36 cellular contexts compared by ENCODE assay signal in genomic region chr11:18075444-18075843, GRCh38. TPM values are rescaled to one million over a fixed set of nuclear protein-coding genes. Genes with fewer than 3 reads are reported as not detected.
"Had no signal": no experiment of that assay in that cellular context is flagged by ENCODE, and none has a peak within 500 bp of the region (broad histone marks: within the 10 kb centered on the region; RNA-seq: fewer than 3 reads in every experiment).

No MANE protein-coding gene starts in this region.

- H3K27me3 ChIP-seq: adrenal gland, ascending aorta, breast epithelium, dorsolateral prefrontal cortex, esophagus muscularis mucosa, gastroesophageal sphincter, heart right ventricle, hepatocyte had no signal

- H3K9me3 ChIP-seq: adrenal gland, ascending aorta, breast epithelium, esophagus muscularis mucosa, gastroesophageal sphincter, heart right ventricle had no signal

- H2AFZ ChIP-seq: hepatocyte had no signal

- ATAC-seq: activated CD4-positive, alpha-beta T cell treated with anti-CD3 and anti-CD28 coated beads for 36 hours; activated CD8-positive, alpha-beta memory T cell treated with anti-CD3 and anti-CD28 coated beads, Interleukin-2, amount 10 ng/mL, durations not matched to agents 7 days and 5 days; activated CD8-positive, alpha-beta T cell treated with anti-CD3 and anti-CD28 coated beads, Interleukin-2, amount 10 ng/mL, durations not matched to agents 7 days and 5 days; activated naive CD8-positive, alpha-beta T cell treated with anti-CD3 and anti-CD28 coated beads, Interleukin-2, amount 50 U/mL, for 24 hours; activated T-helper 17 cell treated with anti-CD3 and anti-CD28 coated beads, Interleukin-2, amount 50 U/mL, for 72 hours; effector memory CD8-positive, alpha-beta T cell; gastroesophageal sphincter; heart right ventricle; T-helper 17 cell had no signal

- H3K4me1 ChIP-seq: adrenal gland, ascending aorta, breast epithelium, esophagus muscularis mucosa, gastroesophageal sphincter, heart right ventricle had no signal

- H3K36me3 ChIP-seq: breast epithelium had no signal

- H3K27ac ChIP-seq: adrenal gland, ascending aorta, breast epithelium, coronary artery, dorsolateral prefrontal cortex, esophagus muscularis mucosa, gastroesophageal sphincter, heart right ventricle, hepatocyte had no signal

- H3K4me3 ChIP-seq: adrenal gland, ascending aorta, breast epithelium, coronary artery, dorsolateral prefrontal cortex, esophagus muscularis mucosa, gastroesophageal sphincter, heart right ventricle, hepatocyte had no signal

- H3K4me2 ChIP-seq: hepatocyte had no signal

- H3K79me2 ChIP-seq: hepatocyte had no signal

- DNase-seq: activated CD4-positive, alpha-beta memory T cell treated with anti-CD3 and anti-CD28 coated beads for 36 hours; activated CD4-positive, alpha-beta T cell treated with anti-CD3 and anti-CD28 coated beads for 36 hours; activated CD4-positive, CD25-positive, alpha-beta regulatory T cell; activated CD4-positive, CD25-positive, alpha-beta regulatory T cell treated with anti-CD3 and anti-CD28 coated beads, Interleukin-2, amount 50 U/mL, for 72 hours; activated CD8-positive, alpha-beta memory T cell treated with anti-CD3 and anti-CD28 coated beads, Interleukin-2, amount 10 ng/mL, durations not matched to agents 7 days and 5 days; activated CD8-positive, alpha-beta memory T cell treated with anti-CD3 and anti-CD28 coated beads, Interleukin-2, amount 50 U/mL, for 4 hours; activated CD8-positive, alpha-beta T cell treated with anti-CD3 and anti-CD28 coated beads, Interleukin-2, amount 10 ng/mL, durations not matched to agents 7 days and 5 days; activated effector memory CD4-positive, alpha-beta T cell treated with Interleukin-2 at 50 U/mL for 16 hours; activated gamma-delta T cell treated with Interleukin-2 at 50 U/mL for 16 hours; activated naive CD4-positive, alpha-beta T cell treated with Interleukin-2 at 50 U/mL for 16 hours; activated naive CD8-positive, alpha-beta T cell treated with anti-CD3 and anti-CD28 coated beads for 36 hours; activated naive CD8-positive, alpha-beta T cell treated with anti-CD3 and anti-CD28 coated beads, Interleukin-2, amount 50 U/mL, for 24 hours; activated T-cell treated with anti-CD3 and anti-CD28 coated beads, Interleukin-2, amount 50 U/mL, for 24 hours; adrenal gland; dorsolateral prefrontal cortex; effector CD4-positive, alpha-beta T cell; effector memory CD8-positive, alpha-beta T cell; erythroblast; foreskin melanocyte; heart right ventricle; T-helper 1 cell; T-helper 17 cell; T1000 had no signal

RNA-seq across cellular contexts. Expression of gene TPH1, which starts 29.4 kb away (rescaled TPM):
- polyA plus RNA-seq: hepatocyte had no signal

RNA-seq across cellular contexts. Expression of gene MRGPRX3, which starts 56.9 kb away (rescaled TPM):
- total RNA-seq: activated CD4-positive, alpha-beta memory T cell treated with anti-CD3 and anti-CD28 coated beads for 36 hours; activated CD4-positive, alpha-beta T cell treated with anti-CD3 and anti-CD28 coated beads for 36 hours; activated CD4-positive, alpha-beta T cell treated with anti-CD3 and anti-CD28 coated beads, Interleukin-2, amount 10 ng/mL, durations not matched to agents 24 days and 14 days; activated CD8-positive, alpha-beta memory T cell treated with anti-CD3 and anti-CD28 coated beads for 36 hours; activated CD8-positive, alpha-beta memory T cell treated with anti-CD3 and anti-CD28 coated beads, Interleukin-2, amount 10 ng/mL, durations not matched to agents 7 days and 5 days; activated CD8-positive, alpha-beta T cell treated with anti-CD3 and anti-CD28 coated beads, Interleukin-2, amount 10 ng/mL, durations not matched to agents 7 days and 5 days; activated naive CD8-positive, alpha-beta T cell treated with anti-CD3 and anti-CD28 coated beads for 36 hours; activated T-helper 17 cell treated with anti-CD3 and anti-CD28 coated beads, Interleukin-2, amount 50 U/mL, for 72 hours; adrenal gland; ascending aorta; cardiac septum; cerebellum; esophagus muscularis mucosa; fibroblast of villous mesenchyme; glomerular endothelial cell; heart right ventricle; hepatocyte; T-helper 17 cell had no signal
- polyA plus RNA-seq: adrenal gland, heart right ventricle, hepatocyte had no signal
